ENCODE assay signal across 1 cellular context in the genomic region with DNA sequence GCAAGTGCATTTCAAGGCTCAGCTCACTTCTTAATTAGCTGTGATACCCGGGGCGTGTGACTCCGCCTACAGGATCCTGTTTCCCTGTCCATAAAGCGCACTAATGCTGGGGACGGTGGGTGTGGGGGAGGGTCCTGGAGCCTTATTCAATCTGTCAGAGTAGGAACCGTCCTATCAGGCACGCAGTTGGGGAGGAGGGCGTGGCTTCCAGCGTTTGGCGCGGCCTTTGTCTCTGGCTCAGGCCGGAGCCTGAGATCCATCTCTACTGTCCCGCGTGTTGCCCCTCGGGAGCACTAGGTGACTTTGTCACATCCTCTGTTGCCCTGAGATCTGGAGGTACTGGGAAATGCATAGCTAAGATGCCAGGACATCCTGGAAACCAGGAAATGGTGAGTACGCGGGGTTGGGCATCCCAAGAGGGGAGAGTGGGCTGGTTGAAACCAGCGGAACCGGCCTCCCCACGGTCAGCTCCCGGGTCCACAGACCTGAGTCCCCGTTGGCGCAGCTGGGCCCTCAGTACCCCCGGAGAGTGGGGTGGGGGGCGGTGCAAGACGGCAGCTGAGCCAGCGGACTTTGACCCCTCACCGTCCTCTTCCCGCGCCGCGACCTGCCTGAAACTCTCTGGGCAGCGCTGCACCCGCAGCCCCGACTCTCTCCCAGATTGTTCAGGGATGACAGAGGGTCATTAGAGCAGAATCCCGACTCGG.
TF ChIP-seq lines count a peak whose summit lies in the region.

No MANE protein-coding gene starts in this region.

TF ChIP-seq in K562, 482 proteins besides CTCF, POLR2A, EP300 and RAD21 (continued from another document and continues in another):
- peak in 1 of 3 experiments; percentile 40 for TF ChIP-seq YY1 (IDR thresholded peaks at IDR 0.05; ENCODE audit: borderline replicate concordance in 1 of 3, control insufficient read depth in 1 of 3, extremely low read depth in 1 of 3, insufficient read depth in 3 of 3, insufficient read length in 1 of 3, insufficient replicate concordance in 2 of 3, low read depth in 1 of 3, low read length in 2 of 3)
- 0 out of 2 replicates have a peak, but pooled peaks have one; percentile 23 for TF ChIP-seq ZNF263 (CRISPR knock-in tag; IDR thresholded peaks at IDR 0.05; ENCODE audit: borderline replicate concordance)
- TF ChIP-seq ZNF408 (CRISPR knock-in tag; IDR thresholded peaks at IDR 0.05; ENCODE audit: low read depth): no peak
- TF ChIP-seq, protein P1, sequence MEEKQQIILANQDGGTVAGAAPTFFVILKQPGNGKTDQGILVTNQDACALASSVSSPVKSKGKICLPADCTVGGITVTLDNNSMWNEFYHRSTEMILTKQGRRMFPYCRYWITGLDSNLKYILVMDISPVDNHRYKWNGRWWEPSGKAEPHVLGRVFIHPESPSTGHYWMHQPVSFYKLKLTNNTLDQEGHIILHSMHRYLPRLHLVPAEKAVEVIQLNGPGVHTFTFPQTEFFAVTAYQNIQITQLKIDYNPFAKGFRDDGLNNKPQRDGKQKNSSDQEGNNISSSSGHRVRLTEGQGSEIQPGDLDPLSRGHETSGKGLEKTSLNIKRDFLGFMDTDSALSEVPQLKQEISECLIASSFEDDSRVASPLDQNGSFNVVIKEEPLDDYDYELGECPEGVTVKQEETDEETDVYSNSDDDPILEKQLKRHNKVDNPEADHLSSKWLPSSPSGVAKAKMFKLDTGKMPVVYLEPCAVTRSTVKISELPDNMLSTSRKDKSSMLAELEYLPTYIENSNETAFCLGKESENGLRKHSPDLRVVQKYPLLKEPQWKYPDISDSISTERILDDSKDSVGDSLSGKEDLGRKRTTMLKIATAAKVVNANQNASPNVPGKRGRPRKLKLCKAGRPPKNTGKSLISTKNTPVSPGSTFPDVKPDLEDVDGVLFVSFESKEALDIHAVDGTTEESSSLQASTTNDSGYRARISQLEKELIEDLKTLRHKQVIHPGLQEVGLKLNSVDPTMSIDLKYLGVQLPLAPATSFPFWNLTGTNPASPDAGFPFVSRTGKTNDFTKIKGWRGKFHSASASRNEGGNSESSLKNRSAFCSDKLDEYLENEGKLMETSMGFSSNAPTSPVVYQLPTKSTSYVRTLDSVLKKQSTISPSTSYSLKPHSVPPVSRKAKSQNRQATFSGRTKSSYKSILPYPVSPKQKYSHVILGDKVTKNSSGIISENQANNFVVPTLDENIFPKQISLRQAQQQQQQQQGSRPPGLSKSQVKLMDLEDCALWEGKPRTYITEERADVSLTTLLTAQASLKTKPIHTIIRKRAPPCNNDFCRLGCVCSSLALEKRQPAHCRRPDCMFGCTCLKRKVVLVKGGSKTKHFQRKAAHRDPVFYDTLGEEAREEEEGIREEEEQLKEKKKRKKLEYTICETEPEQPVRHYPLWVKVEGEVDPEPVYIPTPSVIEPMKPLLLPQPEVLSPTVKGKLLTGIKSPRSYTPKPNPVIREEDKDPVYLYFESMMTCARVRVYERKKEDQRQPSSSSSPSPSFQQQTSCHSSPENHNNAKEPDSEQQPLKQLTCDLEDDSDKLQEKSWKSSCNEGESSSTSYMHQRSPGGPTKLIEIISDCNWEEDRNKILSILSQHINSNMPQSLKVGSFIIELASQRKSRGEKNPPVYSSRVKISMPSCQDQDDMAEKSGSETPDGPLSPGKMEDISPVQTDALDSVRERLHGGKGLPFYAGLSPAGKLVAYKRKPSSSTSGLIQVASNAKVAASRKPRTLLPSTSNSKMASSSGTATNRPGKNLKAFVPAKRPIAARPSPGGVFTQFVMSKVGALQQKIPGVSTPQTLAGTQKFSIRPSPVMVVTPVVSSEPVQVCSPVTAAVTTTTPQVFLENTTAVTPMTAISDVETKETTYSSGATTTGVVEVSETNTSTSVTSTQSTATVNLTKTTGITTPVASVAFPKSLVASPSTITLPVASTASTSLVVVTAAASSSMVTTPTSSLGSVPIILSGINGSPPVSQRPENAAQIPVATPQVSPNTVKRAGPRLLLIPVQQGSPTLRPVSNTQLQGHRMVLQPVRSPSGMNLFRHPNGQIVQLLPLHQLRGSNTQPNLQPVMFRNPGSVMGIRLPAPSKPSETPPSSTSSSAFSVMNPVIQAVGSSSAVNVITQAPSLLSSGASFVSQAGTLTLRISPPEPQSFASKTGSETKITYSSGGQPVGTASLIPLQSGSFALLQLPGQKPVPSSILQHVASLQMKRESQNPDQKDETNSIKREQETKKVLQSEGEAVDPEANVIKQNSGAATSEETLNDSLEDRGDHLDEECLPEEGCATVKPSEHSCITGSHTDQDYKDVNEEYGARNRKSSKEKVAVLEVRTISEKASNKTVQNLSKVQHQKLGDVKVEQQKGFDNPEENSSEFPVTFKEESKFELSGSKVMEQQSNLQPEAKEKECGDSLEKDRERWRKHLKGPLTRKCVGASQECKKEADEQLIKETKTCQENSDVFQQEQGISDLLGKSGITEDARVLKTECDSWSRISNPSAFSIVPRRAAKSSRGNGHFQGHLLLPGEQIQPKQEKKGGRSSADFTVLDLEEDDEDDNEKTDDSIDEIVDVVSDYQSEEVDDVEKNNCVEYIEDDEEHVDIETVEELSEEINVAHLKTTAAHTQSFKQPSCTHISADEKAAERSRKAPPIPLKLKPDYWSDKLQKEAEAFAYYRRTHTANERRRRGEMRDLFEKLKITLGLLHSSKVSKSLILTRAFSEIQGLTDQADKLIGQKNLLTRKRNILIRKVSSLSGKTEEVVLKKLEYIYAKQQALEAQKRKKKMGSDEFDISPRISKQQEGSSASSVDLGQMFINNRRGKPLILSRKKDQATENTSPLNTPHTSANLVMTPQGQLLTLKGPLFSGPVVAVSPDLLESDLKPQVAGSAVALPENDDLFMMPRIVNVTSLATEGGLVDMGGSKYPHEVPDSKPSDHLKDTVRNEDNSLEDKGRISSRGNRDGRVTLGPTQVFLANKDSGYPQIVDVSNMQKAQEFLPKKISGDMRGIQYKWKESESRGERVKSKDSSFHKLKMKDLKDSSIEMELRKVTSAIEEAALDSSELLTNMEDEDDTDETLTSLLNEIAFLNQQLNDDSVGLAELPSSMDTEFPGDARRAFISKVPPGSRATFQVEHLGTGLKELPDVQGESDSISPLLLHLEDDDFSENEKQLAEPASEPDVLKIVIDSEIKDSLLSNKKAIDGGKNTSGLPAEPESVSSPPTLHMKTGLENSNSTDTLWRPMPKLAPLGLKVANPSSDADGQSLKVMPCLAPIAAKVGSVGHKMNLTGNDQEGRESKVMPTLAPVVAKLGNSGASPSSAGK (IDR thresholded peaks at IDR 0.05): peak; percentile 68
- TF ChIP-seq SAP30 (IDR thresholded peaks at IDR 0.05; ENCODE audit: borderline replicate concordance, insufficient read depth, low read depth, low read length, poor library complexity, severe bottlenecking): peak; percentile 47
- TF ChIP-seq, protein P2, sequence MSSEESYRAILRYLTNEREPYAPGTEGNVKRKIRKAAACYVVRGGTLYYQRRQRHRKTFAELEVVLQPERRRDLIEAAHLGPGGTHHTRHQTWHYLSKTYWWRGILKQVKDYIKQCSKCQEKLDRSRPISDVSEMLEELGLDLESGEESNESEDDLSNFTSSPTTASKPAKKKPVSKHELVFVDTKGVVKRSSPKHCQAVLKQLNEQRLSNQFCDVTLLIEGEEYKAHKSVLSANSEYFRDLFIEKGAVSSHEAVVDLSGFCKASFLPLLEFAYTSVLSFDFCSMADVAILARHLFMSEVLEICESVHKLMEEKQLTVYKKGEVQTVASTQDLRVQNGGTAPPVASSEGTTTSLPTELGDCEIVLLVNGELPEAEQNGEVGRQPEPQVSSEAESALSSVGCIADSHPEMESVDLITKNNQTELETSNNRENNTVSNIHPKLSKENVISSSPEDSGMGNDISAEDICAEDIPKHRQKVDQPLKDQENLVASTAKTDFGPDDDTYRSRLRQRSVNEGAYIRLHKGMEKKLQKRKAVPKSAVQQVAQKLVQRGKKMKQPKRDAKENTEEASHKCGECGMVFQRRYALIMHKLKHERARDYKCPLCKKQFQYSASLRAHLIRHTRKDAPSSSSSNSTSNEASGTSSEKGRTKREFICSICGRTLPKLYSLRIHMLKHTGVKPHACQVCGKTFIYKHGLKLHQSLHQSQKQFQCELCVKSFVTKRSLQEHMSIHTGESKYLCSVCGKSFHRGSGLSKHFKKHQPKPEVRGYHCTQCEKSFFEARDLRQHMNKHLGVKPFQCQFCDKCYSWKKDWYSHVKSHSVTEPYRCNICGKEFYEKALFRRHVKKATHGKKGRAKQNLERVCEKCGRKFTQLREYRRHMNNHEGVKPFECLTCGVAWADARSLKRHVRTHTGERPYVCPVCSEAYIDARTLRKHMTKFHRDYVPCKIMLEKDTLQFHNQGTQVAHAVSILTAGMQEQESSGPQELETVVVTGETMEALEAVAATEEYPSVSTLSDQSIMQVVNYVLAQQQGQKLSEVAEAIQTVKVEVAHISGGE (CRISPR knock-in tag; IDR thresholded peaks at IDR 0.05): 0 out of 6 replicates have a peak, but pooled peaks of 1 of the 3 experiments have one; percentile 21
- TF ChIP-seq, protein P3, sequence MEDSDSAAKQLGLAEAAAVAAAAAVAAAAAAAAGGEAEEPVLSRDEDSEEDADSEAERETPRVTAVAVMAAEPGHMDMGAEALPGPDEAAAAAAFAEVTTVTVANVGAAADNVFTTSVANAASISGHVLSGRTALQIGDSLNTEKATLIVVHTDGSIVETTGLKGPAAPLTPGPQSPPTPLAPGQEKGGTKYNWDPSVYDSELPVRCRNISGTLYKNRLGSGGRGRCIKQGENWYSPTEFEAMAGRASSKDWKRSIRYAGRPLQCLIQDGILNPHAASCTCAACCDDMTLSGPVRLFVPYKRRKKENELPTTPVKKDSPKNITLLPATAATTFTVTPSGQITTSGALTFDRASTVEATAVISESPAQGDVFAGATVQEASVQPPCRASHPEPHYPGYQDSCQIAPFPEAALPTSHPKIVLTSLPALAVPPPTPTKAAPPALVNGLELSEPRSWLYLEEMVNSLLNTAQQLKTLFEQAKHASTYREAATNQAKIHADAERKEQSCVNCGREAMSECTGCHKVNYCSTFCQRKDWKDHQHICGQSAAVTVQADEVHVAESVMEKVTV (CRISPR knock-in tag; IDR thresholded peaks at IDR 0.05): no peak
- TF ChIP-seq NR4A1 (CRISPR knock-in tag; IDR thresholded peaks at IDR 0.05): no peak
- TF ChIP-seq NR4A1 (tag; IDR thresholded peaks at IDR 0.05): peak; percentile 69
- TF ChIP-seq POLR2AphosphoS5 (IDR thresholded peaks at IDR 0.05; ENCODE audit: control insufficient read depth, insufficient read depth, low read depth, low read length): peak; percentile 69
- TF ChIP-seq EGR1 (conservative IDR thresholded peaks at IDR 0.05): 0 out of 2 replicates have a peak, but pooled peaks have one; percentile 37
- TF ChIP-seq, protein P4, sequence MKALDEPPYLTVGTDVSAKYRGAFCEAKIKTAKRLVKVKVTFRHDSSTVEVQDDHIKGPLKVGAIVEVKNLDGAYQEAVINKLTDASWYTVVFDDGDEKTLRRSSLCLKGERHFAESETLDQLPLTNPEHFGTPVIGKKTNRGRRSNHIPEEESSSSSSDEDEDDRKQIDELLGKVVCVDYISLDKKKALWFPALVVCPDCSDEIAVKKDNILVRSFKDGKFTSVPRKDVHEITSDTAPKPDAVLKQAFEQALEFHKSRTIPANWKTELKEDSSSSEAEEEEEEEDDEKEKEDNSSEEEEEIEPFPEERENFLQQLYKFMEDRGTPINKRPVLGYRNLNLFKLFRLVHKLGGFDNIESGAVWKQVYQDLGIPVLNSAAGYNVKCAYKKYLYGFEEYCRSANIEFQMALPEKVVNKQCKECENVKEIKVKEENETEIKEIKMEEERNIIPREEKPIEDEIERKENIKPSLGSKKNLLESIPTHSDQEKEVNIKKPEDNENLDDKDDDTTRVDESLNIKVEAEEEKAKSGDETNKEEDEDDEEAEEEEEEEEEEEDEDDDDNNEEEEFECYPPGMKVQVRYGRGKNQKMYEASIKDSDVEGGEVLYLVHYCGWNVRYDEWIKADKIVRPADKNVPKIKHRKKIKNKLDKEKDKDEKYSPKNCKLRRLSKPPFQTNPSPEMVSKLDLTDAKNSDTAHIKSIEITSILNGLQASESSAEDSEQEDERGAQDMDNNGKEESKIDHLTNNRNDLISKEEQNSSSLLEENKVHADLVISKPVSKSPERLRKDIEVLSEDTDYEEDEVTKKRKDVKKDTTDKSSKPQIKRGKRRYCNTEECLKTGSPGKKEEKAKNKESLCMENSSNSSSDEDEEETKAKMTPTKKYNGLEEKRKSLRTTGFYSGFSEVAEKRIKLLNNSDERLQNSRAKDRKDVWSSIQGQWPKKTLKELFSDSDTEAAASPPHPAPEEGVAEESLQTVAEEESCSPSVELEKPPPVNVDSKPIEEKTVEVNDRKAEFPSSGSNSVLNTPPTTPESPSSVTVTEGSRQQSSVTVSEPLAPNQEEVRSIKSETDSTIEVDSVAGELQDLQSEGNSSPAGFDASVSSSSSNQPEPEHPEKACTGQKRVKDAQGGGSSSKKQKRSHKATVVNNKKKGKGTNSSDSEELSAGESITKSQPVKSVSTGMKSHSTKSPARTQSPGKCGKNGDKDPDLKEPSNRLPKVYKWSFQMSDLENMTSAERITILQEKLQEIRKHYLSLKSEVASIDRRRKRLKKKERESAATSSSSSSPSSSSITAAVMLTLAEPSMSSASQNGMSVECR (CRISPR knock-in tag; IDR thresholded peaks at IDR 0.05): peak; percentile 63
- peak; percentile 50 for TF ChIP-seq PHF8 (IDR thresholded peaks at IDR 0.05; ENCODE audit: borderline replicate concordance, low read length)
- TF ChIP-seq MEIS2 (IDR thresholded peaks at IDR 0.05; ENCODE audit: partially characterized antibody): peak; percentile 55
- no peak for TF ChIP-seq ZNF586 (CRISPR knock-in tag; conservative IDR thresholded peaks at IDR 0.05)
- TF ChIP-seq ZNF384 (IDR thresholded peaks at IDR 0.05; ENCODE audit: low read depth, low read length): no peak
- TF ChIP-seq PPARD (CRISPR knock-in tag; IDR thresholded peaks at IDR 0.05): no peak
- no peak for TF ChIP-seq NFE2L1 (tag; IDR thresholded peaks at IDR 0.05; ENCODE audit: borderline replicate concordance, low read depth)
- TF ChIP-seq, protein P5, sequence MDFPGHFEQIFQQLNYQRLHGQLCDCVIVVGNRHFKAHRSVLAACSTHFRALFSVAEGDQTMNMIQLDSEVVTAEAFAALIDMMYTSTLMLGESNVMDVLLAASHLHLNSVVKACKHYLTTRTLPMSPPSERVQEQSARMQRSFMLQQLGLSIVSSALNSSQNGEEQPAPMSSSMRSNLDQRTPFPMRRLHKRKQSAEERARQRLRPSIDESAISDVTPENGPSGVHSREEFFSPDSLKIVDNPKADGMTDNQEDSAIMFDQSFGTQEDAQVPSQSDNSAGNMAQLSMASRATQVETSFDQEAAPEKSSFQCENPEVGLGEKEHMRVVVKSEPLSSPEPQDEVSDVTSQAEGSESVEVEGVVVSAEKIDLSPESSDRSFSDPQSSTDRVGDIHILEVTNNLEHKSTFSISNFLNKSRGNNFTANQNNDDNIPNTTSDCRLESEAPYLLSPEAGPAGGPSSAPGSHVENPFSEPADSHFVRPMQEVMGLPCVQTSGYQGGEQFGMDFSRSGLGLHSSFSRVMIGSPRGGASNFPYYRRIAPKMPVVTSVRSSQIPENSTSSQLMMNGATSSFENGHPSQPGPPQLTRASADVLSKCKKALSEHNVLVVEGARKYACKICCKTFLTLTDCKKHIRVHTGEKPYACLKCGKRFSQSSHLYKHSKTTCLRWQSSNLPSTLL (IDR thresholded peaks at IDR 0.05): no peak
- peak; percentile 83 for TF ChIP-seq CTBP1 (IDR thresholded peaks at IDR 0.05; ENCODE audit: borderline replicate concordance)
- 0 out of 2 replicates have a peak, but pooled peaks have one; percentile 23 for TF ChIP-seq MYC (IDR thresholded peaks at IDR 0.05; ENCODE audit: low read depth, low read length)
- TF ChIP-seq MYC (CRISPR knock-in tag; IDR thresholded peaks at IDR 0.05; ENCODE audit: borderline replicate concordance, low read depth): no peak
- peak; percentile 56 for TF ChIP-seq EP400 (IDR thresholded peaks at IDR 0.05)
- TF ChIP-seq HNRNPLL (IDR thresholded peaks at IDR 0.05; ENCODE audit: low read depth, low read length, poor library complexity, severe bottlenecking): no peak
- TF ChIP-seq CREM (IDR thresholded peaks at IDR 0.05; ENCODE audit: low read depth): peak; percentile 73
- peak; percentile 76; the same call in 1 of the 2 replicates for TF ChIP-seq L3MBTL2 (IDR thresholded peaks at IDR 0.05)
- TF ChIP-seq GABPB1 (CRISPR knock-in tag; IDR thresholded peaks at IDR 0.05): peak; percentile 34; the same call in 1 of the 2 replicates
- TF ChIP-seq TBP (optimal IDR thresholded peaks at IDR 0.05; ENCODE audit: low read depth, low read length): peak; percentile 67
- TF ChIP-seq PTRF (tag; IDR thresholded peaks at IDR 0.05): no peak
- TF ChIP-seq RBM25 (IDR thresholded peaks at IDR 0.05; ENCODE audit: low read depth, low read length, severe bottlenecking): no peak
